ENCODE assay signal across 24 cellular contexts in genomic region chr16:54453863-54454262, GRCh38.
"Had no signal": no experiment of that assay in that cellular context is flagged by ENCODE, and none has a peak within 500 bp of the region (broad histone marks: within the 10 kb centered on the region; RNA-seq: fewer than 3 reads in every experiment).

No MANE protein-coding gene starts in this region.

- H3K4me3 ChIP-seq: adrenal gland, breast epithelium, SJCRH30 had no signal

- H3K9ac ChIP-seq: SK-N-SH had no signal

- DNase-seq: activated CD4-positive, alpha-beta memory T cell treated with anti-CD3 and anti-CD28 coated beads, Interleukin-2, amount 10 ng/mL, durations not matched to agents 7 days and 5 days; activated CD4-positive, alpha-beta T cell treated with anti-CD3 and anti-CD28 coated beads for 36 hours; activated CD4-positive, alpha-beta T cell treated with anti-CD3 and anti-CD28 coated beads, Interleukin-2, amount 50 U/mL, for 1 hour; activated naive CD4-positive, alpha-beta T cell treated with anti-CD3 and anti-CD28 coated beads, Interleukin-2, amount 50 U/mL, for 16 hours; activated naive CD8-positive, alpha-beta T cell treated with anti-CD3 and anti-CD28 coated beads, Interleukin-2, amount 10 ng/mL, durations not matched to agents 7 days and 5 days; activated T-cell treated with anti-CD3 and anti-CD28 coated beads for 4 hours; activated T-cell treated with anti-CD3 and anti-CD28 coated beads, Interleukin-2, amount 50 U/mL, for 48 hours; adrenal gland; anterior cingulate cortex; caudate nucleus; MM.1S; NCI-H1105; NCI-H1436; NCI-H1694 treated with DMSO at 0.1 percent for 48 hours; NCI-H2029 treated with DMSO at 0.1 percent for 48 hours; NCI-H345; NCI-H510A; NCI-H526 treated with DMSO at 0.1 percent for 48 hours; NCI-H82; SJCRH30; SK-N-SH; WERI-Rb-1 had no signal

- H3K27ac ChIP-seq: adrenal gland, breast epithelium, SJCRH30, WERI-Rb-1 had no signal

- ATAC-seq: activated CD4-positive, alpha-beta T cell treated with anti-CD3 and anti-CD28 coated beads for 36 hours; activated T-helper 17 cell treated with anti-CD3 and anti-CD28 coated beads, Interleukin-2, amount 50 U/mL, for 72 hours had no signal

- H3K4me1 ChIP-seq: adrenal gland, breast epithelium, SJCRH30 had no signal

- H3K36me3 ChIP-seq: adrenal gland, breast epithelium, SJCRH30, WERI-Rb-1 had no signal

- H3K9me3 ChIP-seq: adrenal gland, breast epithelium, SJCRH30, SK-N-SH had no signal

- H3K4me2 ChIP-seq: SK-N-SH had no signal

- H3K27me3 ChIP-seq: adrenal gland, breast epithelium, SJCRH30 had no signal
